Comparison of ENCODE assay signal across 29 cellular contexts in genomic region chr1:82177190-82177589, GRCh38.
DNase-seq lines count a peak whose midpoint lies in the region; ATAC-seq, FAIRE-seq and TF ChIP-seq lines count a peak whose summit lies in the region.
"Had no signal": no experiment of that assay in that cellular context is flagged by ENCODE, and none has a peak within 500 bp of the region (broad histone marks: within the 10 kb centered on the region; RNA-seq: fewer than 3 reads in every experiment).

No MANE protein-coding gene starts in this region.

- ATAC-seq in HepG2, result no peak
- ATAC-seq in stimulated activated memory B cell treated with anti-CD40 and anti-IgM and Interleukin-4, amounts not matched to agents 10 μg/mL and 1 μg/mL and 100 μg/mL, for 72 hours, result no peak
- ATAC-seq: activated CD4-positive, alpha-beta T cell treated with anti-CD3 and anti-CD28 coated beads for 36 hours; left colon; SK-N-SH treated with all-trans-retinoic acid at 6 μM for 48 hours; upper lobe of right lung had no signal

- TF ChIP-seq POLR2A in endothelial cell of umbilical vein (IDR thresholded peaks at IDR 0.05; ENCODE audit: low read depth, low read length) (no peak), HepG2 (IDR thresholded peaks at IDR 0.05; ENCODE audit: insufficient read depth in 1 of 2, low read depth in 2 of 2, low read length in 2 of 2) (no peak)

- no peaks in the 10 kb centered on the region for H3K27me3 Mint-ChIP-seq in Calu3 (ENCODE audit: unreplicated experiment)
- H3K27me3 Mint-ChIP-seq in stimulated activated memory B cell treated with anti-CD40 and anti-IgM and Interleukin-4, amounts not matched to agents 10 μg/mL and 1 μg/mL and 100 μg/mL, for 72 hours, result no peaks in the 10 kb centered on the region
- H3K27me3 Mint-ChIP-seq: activated CD4-positive, alpha-beta T cell treated with anti-CD3 and anti-CD28 coated beads for 36 hours; activated naive CD4-positive, alpha-beta T cell treated with anti-CD3 and anti-CD28 coated beads, Interleukin-2, amount 10 ng/mL, durations not matched to agents 7 days and 5 days; activated T-cell treated with anti-CD3 and anti-CD28 coated beads, Interleukin-2, amount 50 U/mL, for 24 hours; B cell; CD8-positive, alpha-beta memory T cell; memory B cell; naive B cell had no signal

- no peak overlapping the region for H3K4me2 ChIP-seq in endothelial cell of umbilical vein (ENCODE audit: insufficient read depth, low read length)
- H3K4me2 ChIP-seq in HepG2 (ENCODE audit: low read depth, low read length), result no peak overlapping the region

- H3K27ac Mint-ChIP-seq in Calu3 (ENCODE audit: unreplicated experiment), result peak overlapping the region; percentile 25
- no peak overlapping the region for H3K27ac Mint-ChIP-seq in stimulated activated memory B cell treated with anti-CD40 and anti-IgM and Interleukin-4, amounts not matched to agents 10 μg/mL and 1 μg/mL and 100 μg/mL, for 72 hours
- H3K27ac Mint-ChIP-seq: activated CD4-positive, alpha-beta T cell treated with anti-CD3 and anti-CD28 coated beads for 36 hours; activated naive CD4-positive, alpha-beta T cell treated with anti-CD3 and anti-CD28 coated beads, Interleukin-2, amount 10 ng/mL, durations not matched to agents 7 days and 5 days; activated T-cell treated with anti-CD3 and anti-CD28 coated beads, Interleukin-2, amount 50 U/mL, for 24 hours; B cell; CD8-positive, alpha-beta memory T cell; memory B cell; naive B cell had no signal

- BruUV-seq in Calu3 (replicated peaks; lab: Mats Ljungman, UMichigan), result no TSS peak
- BruUV-seq in endothelial cell of umbilical vein (replicated peaks; lab: Mats Ljungman, UMichigan), result no TSS peak
- no TSS peak for BruUV-seq in HepG2 (replicated peaks; lab: Mats Ljungman, UMichigan)

- H3K27ac ChIP-seq in endothelial cell of umbilical vein (ENCODE audit: insufficient read depth, low read depth, low read length), result no peak overlapping the region
- H3K27ac ChIP-seq in HepG2 (ENCODE audit: extremely low read length, insufficient read depth, low read length), result no peak overlapping the region
- H3K27ac ChIP-seq: prostate gland, upper lobe of right lung had no signal

- H3K4me3 ChIP-seq in endothelial cell of umbilical vein (replicated peaks in 1 of 3; ENCODE audit: insufficient read depth in 1 of 3, low read depth in 1 of 3, low read length in 3 of 3) (no peak overlapping the region), HepG2 (replicated peaks in 1 of 3; ENCODE audit: insufficient read depth in 1 of 3, low read depth in 2 of 3, low read length in 3 of 3) (no peak overlapping the region)
- H3K4me3 ChIP-seq: prostate gland, upper lobe of right lung had no signal

- peaks cover 7% of the 10 kb centered on the region for H3K9me3 Mint-ChIP-seq in Calu3 (ENCODE audit: low read depth, unreplicated experiment)
- no peaks in the 10 kb centered on the region for H3K9me3 Mint-ChIP-seq in stimulated activated memory B cell treated with anti-CD40 and anti-IgM and Interleukin-4, amounts not matched to agents 10 μg/mL and 1 μg/mL and 100 μg/mL, for 72 hours
- H3K9me3 Mint-ChIP-seq: activated naive CD4-positive, alpha-beta T cell treated with anti-CD3 and anti-CD28 coated beads, Interleukin-2, amount 10 ng/mL, durations not matched to agents 7 days and 5 days; memory B cell had no signal

- no peaks in the 10 kb centered on the region for H4K20me1 ChIP-seq in endothelial cell of umbilical vein (replicated peaks; ENCODE audit: control insufficient read depth, extremely low read depth, insufficient read depth, low read length)
- H4K20me1 ChIP-seq in HepG2 (ENCODE audit: insufficient read depth, low read length), result no peaks in the 10 kb centered on the region

- H3K4me1 ChIP-seq in endothelial cell of umbilical vein (ENCODE audit: control insufficient read depth, extremely low read depth, insufficient read depth, low read length) (no peaks in the 10 kb centered on the region), HepG2 (ENCODE audit: insufficient read depth, low read length) (no peaks in the 10 kb centered on the region)
- H3K4me1 ChIP-seq: prostate gland, upper lobe of right lung had no signal

- H3K79me2 ChIP-seq in endothelial cell of umbilical vein (ENCODE audit: control insufficient read depth, insufficient read depth, low read length) (no peaks in the 10 kb centered on the region), HepG2 (ENCODE audit: insufficient read depth, low read length) (no peaks in the 10 kb centered on the region)

- no peak for TF ChIP-seq EP300 in HepG2 (IDR thresholded peaks at IDR 0.05; ENCODE audit: low read depth in 2 of 2, low read length in 2 of 2)
- TF ChIP-seq EP300 in HepG2 (CRISPR knock-in tag; IDR thresholded peaks at IDR 0.05; ENCODE audit: borderline replicate concordance), result no peak

- in situ Hi-C loops in HepG2 (cut with HindIII; ENCODE audit: extremely low pct_ligation_motif_present, low pct_unique_long_range_greater_than_20kb), result no loop called here

- POLR2A ChIA-PET in endothelial cell of umbilical vein (lab: Charles Lee), result no interaction called here
- POLR2A ChIA-PET in HepG2 (lab: Yijun Ruan, JAX), result no interaction called here

- no peak for TF ChIP-seq RAD21 in HepG2 (CRISPR knock-in tag; IDR thresholded peaks at IDR 0.05)

- WGBS in HepG2 (ENCODE audit: low lambda C conversion rate), result 0% methylated on average over 1 of the region's 1 CpG

- dilution Hi-C loops in endothelial cell of umbilical vein (cut with MboI; ENCODE audit: extremely low pct_ligation_motif_present, low sequenced_read_pairs), result no loop called here

- no peak for FAIRE-seq in endothelial cell of umbilical vein (lab: Jason Lieb, UNC)
- no peak for FAIRE-seq in HepG2 (lab: Jason Lieb, UNC)
- FAIRE-seq: A204.1 had no signal

- no peak overlapping the region for H3K4me3 Mint-ChIP-seq in Calu3 (ENCODE audit: low read depth, unreplicated experiment)
- H3K4me3 Mint-ChIP-seq in stimulated activated memory B cell treated with anti-CD40 and anti-IgM and Interleukin-4, amounts not matched to agents 10 μg/mL and 1 μg/mL and 100 μg/mL, for 72 hours, result no peak overlapping the region
- H3K4me3 Mint-ChIP-seq: activated CD4-positive, alpha-beta T cell treated with anti-CD3 and anti-CD28 coated beads for 36 hours; activated naive CD4-positive, alpha-beta T cell treated with anti-CD3 and anti-CD28 coated beads, Interleukin-2, amount 10 ng/mL, durations not matched to agents 7 days and 5 days; activated T-cell treated with anti-CD3 and anti-CD28 coated beads, Interleukin-2, amount 50 U/mL, for 24 hours; B cell; CD8-positive, alpha-beta memory T cell; memory B cell; naive B cell had no signal

- TF ChIP-seq CTCF in Calu3 (IDR thresholded peaks at IDR 0.05; ENCODE audit: unreplicated experiment), result no peak
- TF ChIP-seq CTCF in endothelial cell of umbilical vein (IDR thresholded peaks at IDR 0.05; ENCODE audit: extremely low read depth in 1 of 2, insufficient read depth in 1 of 2, low read depth in 1 of 2, low read length in 2 of 2), result no peak
- no peak for TF ChIP-seq CTCF in HepG2 (CRISPR knock-in tag; IDR thresholded peaks at IDR 0.05)

- H3K9me3 ChIP-seq in endothelial cell of umbilical vein (replicated peaks; ENCODE audit: control insufficient read depth, insufficient read depth, low read length) (no peaks in the 10 kb centered on the region), HepG2 (ENCODE audit: low read length) (peaks cover 54% of the 10 kb centered on the region)
- H3K9me3 ChIP-seq: prostate gland, upper lobe of right lung had no signal

- DNase-seq in Calu3, result no peak
- DNase-seq in NOMO-1 treated with DMSO at 0.1 percent for 48 hours (lab: John Stamatoyannopoulos, UW; ENCODE audit: unreplicated experiment), result peak; percentile 37
- DNase-seq in endothelial cell of umbilical vein (ENCODE audit: low read depth, low spot score), result peak; percentile 52
- peak; percentile 59 for DNase-seq in iris pigment epithelial cell (ENCODE audit: low read depth)
- no peak for DNase-seq in stimulated activated CD4-positive, alpha-beta T cell treated with anti-CD3 and anti-CD28 coated beads, Interleukin-15, amount 100 ng/mL, for 24 hours
- DNase-seq in Kasumi-1 (lab: John Stamatoyannopoulos, UW), result no peak
- no peak for DNase-seq in HepG2 (ENCODE audit: low spot score)
- DNase-seq: activated CD4-positive, alpha-beta T cell treated with anti-CD3 and anti-CD28 coated beads for 36 hours; activated CD8-positive, alpha-beta memory T cell treated with anti-CD3 and anti-CD28 coated beads for 24 hours; activated naive CD4-positive, alpha-beta T cell treated with anti-CD3 and anti-CD28 coated beads, Interleukin-2, amount 10 ng/mL, durations not matched to agents 7 days and 5 days; activated T-cell treated with anti-CD3 and anti-CD28 coated beads, Interleukin-2, amount 50 U/mL, for 24 hours; CD8-positive, alpha-beta memory T cell; cerebellar nuclear complex; DMS79 treated with DMSO at 0.1 percent for 48 hours; glutamatergic neuron; H7; left colon; naive B cell; NCI-H1436; OCI-M1; stimulated activated CD4-positive, alpha-beta T cell treated with anti-CD3 and anti-CD28 coated beads, Interleukin-2, amount 100 ng/mL, for 24 hours; T-helper 2 cell; upper lobe of right lung had no signal

- CTCF ChIA-PET in Calu3 (lab: Charles Lee) (no interaction called here), endothelial cell of umbilical vein (lab: Charles Lee) (no interaction called here), HepG2 (lab: Yijun Ruan, JAX; ENCODE audit: low intra/inter-chr PET ratio, low total read pairs) (no interaction called here)

- no peaks in the 10 kb centered on the region for H3K36me3 Mint-ChIP-seq in Calu3 (ENCODE audit: insufficient read depth, unreplicated experiment)
- H3K36me3 Mint-ChIP-seq in stimulated activated memory B cell treated with anti-CD40 and anti-IgM and Interleukin-4, amounts not matched to agents 10 μg/mL and 1 μg/mL and 100 μg/mL, for 72 hours, result no peaks in the 10 kb centered on the region
- H3K36me3 Mint-ChIP-seq: activated naive CD4-positive, alpha-beta T cell treated with anti-CD3 and anti-CD28 coated beads, Interleukin-2, amount 10 ng/mL, durations not matched to agents 7 days and 5 days; memory B cell; naive B cell had no signal

- peaks cover 8% of the 10 kb centered on the region for H3K4me1 Mint-ChIP-seq in Calu3 (ENCODE audit: low read depth, unreplicated experiment)
- H3K4me1 Mint-ChIP-seq in stimulated activated memory B cell treated with anti-CD40 and anti-IgM and Interleukin-4, amounts not matched to agents 10 μg/mL and 1 μg/mL and 100 μg/mL, for 72 hours, result no peaks in the 10 kb centered on the region
- H3K4me1 Mint-ChIP-seq: activated CD4-positive, alpha-beta T cell treated with anti-CD3 and anti-CD28 coated beads for 36 hours; activated naive CD4-positive, alpha-beta T cell treated with anti-CD3 and anti-CD28 coated beads, Interleukin-2, amount 10 ng/mL, durations not matched to agents 7 days and 5 days; B cell; CD8-positive, alpha-beta memory T cell; memory B cell; naive B cell had no signal

- H2AFZ ChIP-seq in endothelial cell of umbilical vein (ENCODE audit: low read depth, low read length) (no peak overlapping the region), HepG2 (ENCODE audit: low read length) (no peak overlapping the region)

- no peaks in the 10 kb centered on the region for H3K36me3 ChIP-seq in endothelial cell of umbilical vein (ENCODE audit: control insufficient read depth in 2 of 2, extremely low read depth in 1 of 2, insufficient read depth in 2 of 2, low read length in 2 of 2)
- no peaks in the 10 kb centered on the region for H3K36me3 ChIP-seq in HepG2 (replicated peaks in 1 of 2; ENCODE audit: control insufficient read depth in 1 of 2, insufficient read depth in 2 of 2, low read length in 2 of 2)
- H3K36me3 ChIP-seq: prostate gland, upper lobe of right lung had no signal

- no peak overlapping the region for H3K9ac ChIP-seq in endothelial cell of umbilical vein (replicated peaks; ENCODE audit: extremely low read depth, insufficient read depth, low read length)
- no peak overlapping the region for H3K9ac ChIP-seq in HepG2 (ENCODE audit: insufficient read depth, low read depth, low read length)

- H3K9me1 ChIP-seq in endothelial cell of umbilical vein (replicated peaks; ENCODE audit: control insufficient read depth, extremely low read depth, insufficient read depth, low read length), result no peaks in the 10 kb centered on the region

- H3K27me3 ChIP-seq in endothelial cell of umbilical vein (ENCODE audit: control insufficient read depth in 2 of 2, insufficient read depth in 2 of 2, low read length in 2 of 2), result no peaks in the 10 kb centered on the region
- no peaks in the 10 kb centered on the region for H3K27me3 ChIP-seq in HepG2 (ENCODE audit: control insufficient read depth in 1 of 2, insufficient read depth in 2 of 2, low read length in 2 of 2)
- H3K27me3 ChIP-seq: upper lobe of right lung had no signal

- intact Hi-C loops in Calu3 (cut with micrococcal nuclease; ENCODE audit: unreplicated experiment) (no loop called here), endothelial cell of umbilical vein (cut with micrococcal nuclease) (no loop called here), HepG2 (cut with micrococcal nuclease; ENCODE audit: unreplicated experiment) (no loop called here)

Comparison
In these comparisons a context has a peak if more than half of its experiments do, and no peak if none do; other contexts are left out.
1. DNase-seq: peak in NOMO-1 treated with DMSO at 0.1 percent for 48 hours (single experiment), endothelial cell of umbilical vein (single experiment) and iris pigment epithelial cell (single experiment); none in Calu3 (single experiment), stimulated activated CD4-positive, alpha-beta T cell treated with anti-CD3 and anti-CD28 coated beads, Interleukin-15, amount 100 ng/mL, for 24 hours (single experiment), Kasumi-1 (0 of 2) and HepG2 (single experiment).